In genomic region chr11:96279018-96279417, GRCh38 we compare ENCODE assay signal across 13 cellular contexts.
DNase-seq lines count a peak whose midpoint lies in the region; ATAC-seq and TF ChIP-seq lines count a peak whose summit lies in the region.
"Had no signal": no experiment of that assay in that cellular context is flagged by ENCODE, and none has a peak within 500 bp of the region (broad histone marks: within the 10 kb centered on the region; RNA-seq: fewer than 3 reads in every experiment).

No MANE protein-coding gene starts in this region.

- H3K9me3 ChIP-seq in SJCRH30 (replicated peaks) (no peaks in the 10 kb centered on the region), suprapubic skin (no peaks in the 10 kb centered on the region)
- H3K9me3 ChIP-seq: gastrocnemius medialis, psoas muscle had no signal

- no peak overlapping the region for H3K4me3 Mint-ChIP-seq in T-helper 1 cell treated with Interleukin-12 subunit alpha and Interleukin-12 subunit beta and Interleukin-4 antibody, amounts not matched to agents 30 μg/mL and 1 μg/mL, for 36 hours
- H3K4me3 Mint-ChIP-seq in stimulated activated effector memory CD8-positive, alpha-beta T cell treated with anti-CD3 and anti-CD28 coated beads, Interleukin-12 subunit alpha, Interleukin-12 subunit beta, amount 100 ng/mL, for 72 hours, result no peak overlapping the region

- no peak for TF ChIP-seq EP300 in suprapubic skin (IDR thresholded peaks at IDR 0.05)

- H3K36me3 ChIP-seq in SJCRH30, result no peaks in the 10 kb centered on the region
- no peaks in the 10 kb centered on the region for H3K36me3 ChIP-seq in suprapubic skin
- H3K36me3 ChIP-seq: gastrocnemius medialis had no signal

- H3K27me3 Mint-ChIP-seq in T-helper 1 cell treated with Interleukin-12 subunit alpha and Interleukin-12 subunit beta and Interleukin-4 antibody, amounts not matched to agents 30 μg/mL and 1 μg/mL, for 36 hours (ENCODE audit: low read depth), result no peaks in the 10 kb centered on the region

- ATAC-seq in stimulated activated effector memory CD8-positive, alpha-beta T cell treated with anti-CD3 and anti-CD28 coated beads, Interleukin-12 subunit alpha, Interleukin-12 subunit beta, amount 100 ng/mL, for 72 hours, result no peak
- ATAC-seq: gastrocnemius medialis, psoas muscle had no signal

- H3K36me3 Mint-ChIP-seq in T-helper 1 cell treated with Interleukin-12 subunit alpha and Interleukin-12 subunit beta and Interleukin-4 antibody, amounts not matched to agents 30 μg/mL and 1 μg/mL, for 36 hours (ENCODE audit: low read depth), result peaks cover 10% of the 10 kb centered on the region
- H3K36me3 Mint-ChIP-seq in stimulated activated effector memory CD8-positive, alpha-beta T cell treated with anti-CD3 and anti-CD28 coated beads, Interleukin-12 subunit alpha, Interleukin-12 subunit beta, amount 100 ng/mL, for 72 hours, result no peaks in the 10 kb centered on the region

- H3K27me3 ChIP-seq in SJCRH30 (no peaks in the 10 kb centered on the region), suprapubic skin (no peaks in the 10 kb centered on the region)
- H3K27me3 ChIP-seq: gastrocnemius medialis had no signal

- no peak for DNase-seq in T-helper 1 cell
- DNase-seq in NCI-H69 (lab: John Stamatoyannopoulos, UW), result peak; percentile 69
- DNase-seq in epithelial cell of esophagus (ENCODE audit: low read depth), result peak; percentile 27
- no peak for DNase-seq in stimulated activated effector memory CD8-positive, alpha-beta T cell treated with anti-CD3 and anti-CD28 coated beads, Interleukin-12 subunit alpha, Interleukin-12 subunit beta, amount 100 ng/mL, for 72 hours (ENCODE audit: low spot score in 2 of 2)
- DNase-seq in SJCRH30, result no peak
- no peak for DNase-seq in suprapubic skin (ENCODE audit: low spot score in 2 of 2)
- no peak for DNase-seq in amygdala (lab: John Stamatoyannopoulos, UW)
- DNase-seq: central memory CD4-positive, alpha-beta T cell; gastrocnemius medialis; H7; left ventricle myocardium superior; psoas muscle had no signal

- no peak overlapping the region for H3K4me3 ChIP-seq in epithelial cell of esophagus (ENCODE audit: low read length)
- no peak overlapping the region for H3K4me3 ChIP-seq in SJCRH30
- H3K4me3 ChIP-seq in suprapubic skin, result no peak overlapping the region
- H3K4me3 ChIP-seq: gastrocnemius medialis, psoas muscle had no signal

- H3K4me1 ChIP-seq in SJCRH30, result no peaks in the 10 kb centered on the region
- peaks cover 16% of the 10 kb centered on the region for H3K4me1 ChIP-seq in suprapubic skin
- H3K4me1 ChIP-seq: gastrocnemius medialis, psoas muscle had no signal

- WGBS in suprapubic skin, result 83% methylated on average over 3 of the region's 3 CpGs

- H3K27ac ChIP-seq in SJCRH30 (no peak overlapping the region), suprapubic skin (no peak overlapping the region)
- H3K27ac ChIP-seq: gastrocnemius medialis, psoas muscle had no signal

- H3K27ac Mint-ChIP-seq in T-helper 1 cell treated with Interleukin-12 subunit alpha and Interleukin-12 subunit beta and Interleukin-4 antibody, amounts not matched to agents 30 μg/mL and 1 μg/mL, for 36 hours, result peak overlapping the region; percentile 1
- peak overlapping the region; percentile 4 for H3K27ac Mint-ChIP-seq in stimulated activated effector memory CD8-positive, alpha-beta T cell treated with anti-CD3 and anti-CD28 coated beads, Interleukin-12 subunit alpha, Interleukin-12 subunit beta, amount 100 ng/mL, for 72 hours

- H3K4me1 Mint-ChIP-seq in T-helper 1 cell treated with Interleukin-12 subunit alpha and Interleukin-12 subunit beta and Interleukin-4 antibody, amounts not matched to agents 30 μg/mL and 1 μg/mL, for 36 hours (ENCODE audit: low read depth), result peaks cover 29% of the 10 kb centered on the region
- H3K4me1 Mint-ChIP-seq in stimulated activated effector memory CD8-positive, alpha-beta T cell treated with anti-CD3 and anti-CD28 coated beads, Interleukin-12 subunit alpha, Interleukin-12 subunit beta, amount 100 ng/mL, for 72 hours, result peaks cover 27% of the 10 kb centered on the region

- no peaks in the 10 kb centered on the region for H3K9me3 Mint-ChIP-seq in T-helper 1 cell treated with Interleukin-12 subunit alpha and Interleukin-12 subunit beta and Interleukin-4 antibody, amounts not matched to agents 30 μg/mL and 1 μg/mL, for 36 hours
- no peaks in the 10 kb centered on the region for H3K9me3 Mint-ChIP-seq in stimulated activated effector memory CD8-positive, alpha-beta T cell treated with anti-CD3 and anti-CD28 coated beads, Interleukin-12 subunit alpha, Interleukin-12 subunit beta, amount 100 ng/mL, for 72 hours

- TF ChIP-seq POLR2A in suprapubic skin (IDR thresholded peaks at IDR 0.05), result no peak

- TF ChIP-seq CTCF in epithelial cell of esophagus (IDR thresholded peaks at IDR 0.05; ENCODE audit: insufficient read depth, low read depth, low read length, missing control alignments) (no peak), suprapubic skin (IDR thresholded peaks at IDR 0.05) (no peak)

Comparison
In these comparisons a context has a peak if more than half of its experiments do, and no peak if none do; other contexts are left out.
1. DNase-seq: peak in NCI-H69 (single experiment) and epithelial cell of esophagus (single experiment); none in T-helper 1 cell (0 of 5), stimulated activated effector memory CD8-positive, alpha-beta T cell treated with anti-CD3 and anti-CD28 coated beads, Interleukin-12 subunit alpha, Interleukin-12 subunit beta, amount 100 ng/mL, for 72 hours (0 of 2), SJCRH30 (0 of 2), suprapubic skin (0 of 2) and amygdala (0 of 56).